21 cellular contexts compared by ENCODE assay signal in genomic region chr4:109928327-109929045, GRCh38. TPM values are rescaled to one million over a fixed set of nuclear protein-coding genes. Genes with fewer than 3 reads are reported as not detected.
"Had no signal": no experiment of that assay in that cellular context is flagged by ENCODE, and none has a peak within 500 bp of the region (broad histone marks: within the 10 kb centered on the region; RNA-seq: fewer than 3 reads in every experiment).

No MANE protein-coding gene starts in this region.

- H3K27me3 Mint-ChIP-seq: naive B cell had no signal

- H3K4me3 ChIP-seq: coronary artery, heart left ventricle, left ventricle myocardium inferior, lower lobe of right lung, stomach, thoracic aorta, transverse colon had no signal

- H3K27ac Mint-ChIP-seq: immature natural killer cell, naive B cell, nephron progenitor cell had no signal

- H3K4me1 Mint-ChIP-seq: naive B cell, nephron progenitor cell had no signal

- DNase-seq: effector CD4-positive, alpha-beta T cell; foreskin melanocyte; heart left ventricle; hippocampal formation; immature natural killer cell; left ventricle myocardium inferior; lower lobe of right lung; mesenchymal stem cell; naive B cell; nephron progenitor cell; posterior cingulate gyrus; small intestine; stimulated activated CD4-positive, alpha-beta T cell treated with anti-CD3 and anti-CD28 coated beads, Interleukin-12 subunit alpha, Interleukin-12 subunit beta, amount 100 ng/mL, for 4 hours; stimulated activated naive CD4-positive, alpha-beta T cell; stomach; substantia nigra; transverse colon had no signal

- FAIRE-seq: keratinocyte, small intestine had no signal

- H3K36me3 ChIP-seq: heart left ventricle, left ventricle myocardium inferior, lower lobe of right lung, neutrophil, stomach, thoracic aorta, transverse colon had no signal

- H3K9me3 Mint-ChIP-seq: immature natural killer cell, naive B cell, nephron progenitor cell had no signal

- H3K36me3 Mint-ChIP-seq: immature natural killer cell, naive B cell had no signal

- H3K4me3 Mint-ChIP-seq: immature natural killer cell, naive B cell, nephron progenitor cell had no signal

- H3K9me3 ChIP-seq: heart left ventricle, left ventricle myocardium inferior, lower lobe of right lung, neutrophil, stomach, thoracic aorta, transverse colon had no signal

- H3K27ac ChIP-seq: coronary artery, heart left ventricle, left ventricle myocardium inferior, lower lobe of right lung, neutrophil, stomach, thoracic aorta, transverse colon had no signal

- H3K4me1 ChIP-seq: heart left ventricle, left ventricle myocardium inferior, lower lobe of right lung, stomach, transverse colon had no signal

- ATAC-seq: heart left ventricle, lower lobe of right lung had no signal

- H3K27me3 ChIP-seq: heart left ventricle, neutrophil, stomach, transverse colon had no signal

RNA-seq across cellular contexts. Expression of gene EGF, which starts 15.8 kb away (rescaled TPM):
- total RNA-seq: thoracic aorta had no signal
